8 cellular contexts compared by ENCODE assay signal in the genomic region with DNA sequence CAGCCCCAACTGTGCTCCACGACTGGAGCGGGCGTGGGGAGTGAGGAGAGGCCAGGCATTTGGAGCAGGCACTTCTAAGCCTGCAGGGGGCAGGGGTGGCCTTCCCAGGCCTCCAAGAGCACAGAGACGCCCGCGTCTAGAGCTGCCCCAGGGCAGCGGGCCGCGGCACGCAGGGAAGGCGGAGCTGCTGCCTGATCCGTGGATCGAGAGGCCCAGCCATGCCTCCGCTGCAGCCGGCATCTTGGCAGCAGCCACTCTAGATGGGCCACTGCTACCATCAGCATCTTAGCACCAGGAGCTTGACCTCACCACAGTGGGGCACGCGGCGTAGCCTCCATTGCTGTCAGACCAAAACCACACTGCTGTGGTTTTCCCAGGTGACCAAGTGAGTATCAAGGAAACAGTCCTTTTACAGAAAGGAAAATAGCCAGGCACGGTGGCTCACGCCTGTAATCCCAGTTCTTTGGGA. TPM values are rescaled to one million over a fixed set of nuclear protein-coding genes. Genes with fewer than 3 reads are reported as not detected.
DNase-seq lines count a peak whose midpoint lies in the region; ATAC-seq and TF ChIP-seq lines count a peak whose summit lies in the region.

No MANE protein-coding gene starts in this region.

- H3K27me3 Mint-ChIP-seq in activated CD8-positive, alpha-beta T cell treated with anti-CD3 and anti-CD28 coated beads, Interleukin-2, amount 10 ng/mL, durations not matched to agents 7 days and 5 days (ENCODE audit: low read depth), result no peaks in the 10 kb centered on the region
- peaks cover 3% of the 10 kb centered on the region for H3K27me3 Mint-ChIP-seq in nephron (ENCODE audit: low read depth)

- no peaks in the 10 kb centered on the region for H3K79me2 ChIP-seq in DOHH2 (ENCODE audit: control insufficient read depth, low read length)

- H3K36me3 Mint-ChIP-seq in activated CD8-positive, alpha-beta T cell treated with anti-CD3 and anti-CD28 coated beads, Interleukin-2, amount 10 ng/mL, durations not matched to agents 7 days and 5 days (ENCODE audit: low read depth), result no peaks in the 10 kb centered on the region
- H3K36me3 Mint-ChIP-seq in nephron (ENCODE audit: low read depth), result peaks cover 8% of the 10 kb centered on the region

- no peaks in the 10 kb centered on the region for H4K20me1 ChIP-seq in DOHH2 (ENCODE audit: control insufficient read depth, insufficient read depth, low read depth, low read length)

- TF ChIP-seq CTCF in DOHH2 (IDR thresholded peaks at IDR 0.05; ENCODE audit: low read depth, low read length, poor library complexity, severe bottlenecking), result peak; percentile 53
- TF ChIP-seq CTCF in fibroblast of mammary gland (conservative IDR thresholded peaks at IDR 0.05; ENCODE audit: control insufficient read depth, insufficient read depth, low read depth, low read length), result peak; percentile 39
- peak; percentile 45 to 51 (median 47) for TF ChIP-seq CTCF in nephron (IDR thresholded peaks at IDR 0.05; ENCODE audit: unreplicated experiment in 3 of 3)
- peak; percentile 64 for TF ChIP-seq CTCF in upper lobe of right lung (IDR thresholded peaks at IDR 0.05)

- peak; percentile 91 for ATAC-seq in activated CD8-positive, alpha-beta T cell treated with anti-CD3 and anti-CD28 coated beads, Interleukin-2, amount 10 ng/mL, durations not matched to agents 7 days and 5 days
- ATAC-seq in upper lobe of right lung, result peak; percentile 97
- no peak for ATAC-seq in GM21529 (IDR thresholded peaks at IDR 0.05; ENCODE audit: unreplicated experiment)
- no peak for ATAC-seq in HG03025 (IDR thresholded peaks at IDR 0.05; ENCODE audit: low FRiP score, unreplicated experiment)

- H3K4me2 ChIP-seq in DOHH2 (ENCODE audit: low read length), result 0 out of 2 replicates have a peak overlapping the region, but pooled peaks have one; percentile 20

- peaks cover 6% of the 10 kb centered on the region for H3K4me1 Mint-ChIP-seq in activated CD8-positive, alpha-beta T cell treated with anti-CD3 and anti-CD28 coated beads, Interleukin-2, amount 10 ng/mL, durations not matched to agents 7 days and 5 days (ENCODE audit: low read depth)
- H3K4me1 Mint-ChIP-seq in nephron, result peaks cover 29% of the 10 kb centered on the region

- POLR2A ChIA-PET in activated CD8-positive, alpha-beta T cell treated with anti-CD3 and anti-CD28 coated beads, Interleukin-2, amount 10 ng/mL, durations not matched to agents 7 days and 5 days (lab: Charles Lee), result interaction anchor here (0.8 kb wide), 1 partner anchor 44 kb away, joined by 3 read pairs; no protein-coding TSS in a partner anchor

- intact Hi-C loops in upper lobe of right lung (cut with DNase I), result no loop called here

- H3F3A ChIP-seq in DOHH2 (ENCODE audit: control insufficient read depth, insufficient read depth), result no peaks in the 10 kb centered on the region

- CTCF ChIA-PET in activated CD8-positive, alpha-beta T cell treated with anti-CD3 and anti-CD28 coated beads, Interleukin-2, amount 10 ng/mL, durations not matched to agents 7 days and 5 days (lab: Charles Lee), result interaction anchor here (0.6 to 2.9 kb wide), 12 partner anchors 10 to 478 kb away, joined by 3 to 18 read pairs (median 3); a partner anchor contains a TSS

- H3K4me1 ChIP-seq in DOHH2 (ENCODE audit: control insufficient read depth, low read length), result no peaks in the 10 kb centered on the region
- no peaks in the 10 kb centered on the region for H3K4me1 ChIP-seq in upper lobe of right lung

- H3K9me3 Mint-ChIP-seq in activated CD8-positive, alpha-beta T cell treated with anti-CD3 and anti-CD28 coated beads, Interleukin-2, amount 10 ng/mL, durations not matched to agents 7 days and 5 days (ENCODE audit: insufficient read depth), result no peaks in the 10 kb centered on the region
- no peaks in the 10 kb centered on the region for H3K9me3 Mint-ChIP-seq in nephron

- no peaks in the 10 kb centered on the region for H3K27me3 ChIP-seq in DOHH2 (ENCODE audit: control insufficient read depth, low read length)
- no peaks in the 10 kb centered on the region for H3K27me3 ChIP-seq in MG63
- no peaks in the 10 kb centered on the region for H3K27me3 ChIP-seq in upper lobe of right lung

- H3K9me3 ChIP-seq in DOHH2 (ENCODE audit: control insufficient read depth, insufficient read depth, low read length), result peaks cover 4% of the 10 kb centered on the region; the same call in 1 of the 2 replicates
- H3K9me3 ChIP-seq in MG63, result no peaks in the 10 kb centered on the region
- no peaks in the 10 kb centered on the region for H3K9me3 ChIP-seq in upper lobe of right lung

- H3K9me2 ChIP-seq in DOHH2 (replicated peaks; ENCODE audit: control insufficient read depth, low read length), result no peaks in the 10 kb centered on the region

- H3K4me3 ChIP-seq in DOHH2 (ENCODE audit: low read length) (no peak overlapping the region), MG63 (no peak overlapping the region), fibroblast of mammary gland (ENCODE audit: control insufficient read depth, low read depth, low read length) (no peak overlapping the region), upper lobe of right lung (no peak overlapping the region)

- H3K27ac Mint-ChIP-seq in activated CD8-positive, alpha-beta T cell treated with anti-CD3 and anti-CD28 coated beads, Interleukin-2, amount 10 ng/mL, durations not matched to agents 7 days and 5 days, result no peak overlapping the region
- H3K27ac Mint-ChIP-seq in nephron, result no peak overlapping the region

- no peak overlapping the region for H3K4me3 Mint-ChIP-seq in activated CD8-positive, alpha-beta T cell treated with anti-CD3 and anti-CD28 coated beads, Interleukin-2, amount 10 ng/mL, durations not matched to agents 7 days and 5 days
- H3K4me3 Mint-ChIP-seq in nephron, result no peak overlapping the region

- H3K36me3 ChIP-seq in DOHH2 (ENCODE audit: control insufficient read depth, low read length) (no peaks in the 10 kb centered on the region), MG63 (no peaks in the 10 kb centered on the region), upper lobe of right lung (no peaks in the 10 kb centered on the region)

- H3K27ac ChIP-seq in DOHH2 (ENCODE audit: low read depth, low read length), result no peak overlapping the region
- H3K27ac ChIP-seq in upper lobe of right lung, result no peak overlapping the region

- DNase-seq in MG63 (peak; percentile 58), fibroblast of mammary gland (ENCODE audit: low read depth) (peak; percentile 38), upper lobe of right lung (peak; percentile 89)
- peak; percentile 54 for DNase-seq in activated CD8-positive, alpha-beta T cell treated with anti-CD3 and anti-CD28 coated beads, Interleukin-2, amount 10 ng/mL, durations not matched to agents 7 days and 5 days

RNA-seq across cellular contexts. Expression of a gene that starts 20.4 kb away (rescaled TPM):
- total RNA-seq in MG63 (2014; rRNA removed; shearing (Covaris generic); ENCODE audit: low replicate concordance), result 110 and 119 TPM in 2 replicates
- 10 to 100 TPM; 38.2 to 40.2 TPM for total RNA-seq in activated CD8-positive, alpha-beta T cell treated with anti-CD3 and anti-CD28 coated beads, Interleukin-2, amount 10 ng/mL, durations not matched to agents 7 days and 5 days
- 65.1 TPM for total RNA-seq in upper lobe of right lung

RNA-seq across cellular contexts. Expression of a gene that starts 29.8 kb away (rescaled TPM):
- total RNA-seq in MG63 (2014; rRNA removed; shearing (Covaris generic); ENCODE audit: low replicate concordance), result 11.1 and 11.6 TPM in 2 replicates
- 1 to 10 TPM; 1.3 to 2.2 TPM for total RNA-seq in activated CD8-positive, alpha-beta T cell treated with anti-CD3 and anti-CD28 coated beads, Interleukin-2, amount 10 ng/mL, durations not matched to agents 7 days and 5 days
- 11.5 TPM for total RNA-seq in upper lobe of right lung

RNA-seq across cellular contexts. Expression of a gene that starts 47.8 kb away (rescaled TPM):
- total RNA-seq in MG63 (2014; rRNA removed; shearing (Covaris generic); ENCODE audit: low replicate concordance), result 33.8 and 60.9 TPM in 2 replicates
- 10 to 100 TPM; 41.8 to 43.8 TPM for total RNA-seq in activated CD8-positive, alpha-beta T cell treated with anti-CD3 and anti-CD28 coated beads, Interleukin-2, amount 10 ng/mL, durations not matched to agents 7 days and 5 days
- 21.4 TPM for total RNA-seq in upper lobe of right lung

Comparison
In these comparisons a context has a peak if more than half of its experiments do, and no peak if none do; other contexts are left out.
1. DNase-seq: peak in every context shown above with its lines; median percentile 89 in upper lobe of right lung; 58 in MG63; 54 in activated CD8-positive, alpha-beta T cell treated with anti-CD3 and anti-CD28 coated beads, Interleukin-2, amount 10 ng/mL, durations not matched to agents 7 days and 5 days; 38 in fibroblast of mammary gland.
2. ATAC-seq: peak in activated CD8-positive, alpha-beta T cell treated with anti-CD3 and anti-CD28 coated beads, Interleukin-2, amount 10 ng/mL, durations not matched to agents 7 days and 5 days (single experiment) and upper lobe of right lung (single experiment); none in GM21529 (single experiment) and HG03025 (single experiment).
3. Peak in every context shown above with its lines, with median percentiles within 50 percentile points of each other: CTCF ChIP-seq.